In genomic region chr17:80352991-80353665, GRCh38 we compare ENCODE assay signal across 33 cellular contexts.
DNase-seq lines count a peak whose midpoint lies in the region; ATAC-seq and TF ChIP-seq lines count a peak whose summit lies in the region.
"Had no signal": no experiment of that assay in that cellular context is flagged by ENCODE, and none has a peak within 500 bp of the region (broad histone marks: within the 10 kb centered on the region; RNA-seq: fewer than 3 reads in every experiment).

No MANE protein-coding gene starts in this region.

- H3K4me1 ChIP-seq in spleen, result no peaks in the 10 kb centered on the region
- H3K4me1 ChIP-seq: BLaER1, gastroesophageal sphincter, psoas muscle, stomach, thyroid gland had no signal

- H3K27ac ChIP-seq in spleen, result no peak overlapping the region
- H3K27ac ChIP-seq: BLaER1, dorsolateral prefrontal cortex, gastroesophageal sphincter, neutrophil, psoas muscle, SK-N-MC, skin epidermis, stomach, thyroid gland, VCaP had no signal

- WGBS in spleen, 5 donors, result 95 to 98% (median 97%) methylated on average over 22 to 28 of the region's 28 CpGs

- TF ChIP-seq CTCF in spleen (IDR thresholded peaks at IDR 0.05 in 8 of 11, conservative IDR thresholded peaks at IDR 0.05 in 3 of 11), result no peak

- no peak for TF ChIP-seq POLR2A in spleen (IDR thresholded peaks at IDR 0.05)

- peaks cover 32 to 46% of the 10 kb centered on the region in 2 donors for H3K36me3 Mint-ChIP-seq in activated naive CD4-positive, alpha-beta T cell treated with anti-CD3 and anti-CD28 coated beads, Interleukin-2, amount 50 U/mL, for 72 hours

- ATAC-seq in activated naive CD4-positive, alpha-beta T cell treated with anti-CD3 and anti-CD28 coated beads, Interleukin-2, amount 50 U/mL, for 72 hours, result peak in 1 of 2 donors; percentile 23
- ATAC-seq in esophagus mucosa, result peak; percentile 8
- ATAC-seq: gastroesophageal sphincter, psoas muscle had no signal

- H3K9me3 Mint-ChIP-seq in activated naive CD4-positive, alpha-beta T cell treated with anti-CD3 and anti-CD28 coated beads, Interleukin-2, amount 50 U/mL, for 72 hours, result no peaks in the 10 kb centered on the region
- H3K9me3 Mint-ChIP-seq: activated T-helper 1 cell treated with anti-CD3 and anti-CD28 coated beads, Interleukin-12 subunit alpha, Interleukin-12 subunit beta, Interleukin-2, Interleukin-4 antibody, amounts not matched to agents 30 ng/mL and 10 ng/mL and 1 ng/mL, durations not matched to agents 14 hours and 24 hours and 36 hours; immature natural killer cell had no signal

- no peaks in the 10 kb centered on the region for H3K27me3 ChIP-seq in spleen (replicated peaks in 1 of 7)
- H3K27me3 ChIP-seq: BLaER1, dorsolateral prefrontal cortex, gastroesophageal sphincter, neutrophil, stomach, thyroid gland had no signal

- H3K27ac Mint-ChIP-seq in activated naive CD4-positive, alpha-beta T cell treated with anti-CD3 and anti-CD28 coated beads, Interleukin-2, amount 50 U/mL, for 72 hours, result peak overlapping the region; percentile 81 to 96
- H3K27ac Mint-ChIP-seq: activated T-helper 1 cell treated with anti-CD3 and anti-CD28 coated beads, Interleukin-12 subunit alpha, Interleukin-12 subunit beta, Interleukin-2, Interleukin-4 antibody, amounts not matched to agents 30 ng/mL and 10 ng/mL and 1 ng/mL, durations not matched to agents 14 hours and 24 hours and 36 hours had no signal

- intact Hi-C loops in spleen (cut with DNase I; ENCODE audit: low total_unique reads), result no loop called here

- no peak overlapping the region for H3K4me3 ChIP-seq in spleen
- H3K4me3 ChIP-seq: BLaER1, dorsolateral prefrontal cortex, gastroesophageal sphincter, psoas muscle, SK-N-MC, skin epidermis, stomach, thyroid gland had no signal

- DNase-seq in activated naive CD4-positive, alpha-beta T cell treated with anti-CD3 and anti-CD28 coated beads, Interleukin-2, amount 50 U/mL, for 72 hours (ENCODE audit: low spot score in 2 of 2), result no peak
- DNase-seq in activated naive CD4-positive, alpha-beta T cell (lab: John Stamatoyannopoulos, UW), result no peak
- DNase-seq in NCI-H2171 treated with DMSO at 0.1 percent for 48 hours (lab: John Stamatoyannopoulos, UW) (peak; percentile 79), spleen (peak; percentile 64), kidney tubule cell (ENCODE audit: low spot score) (no peak), HK-2 (ENCODE audit: unreplicated experiment) (no peak)
- DNase-seq: ACHN; activated CD4-positive, alpha-beta T cell treated with anti-CD3 and anti-CD28 coated beads for 4 hours; GOT3; hypothalamus; immature natural killer cell; Kasumi-1; mesendoderm; MV-4-11; NCI-H1436 treated with DMSO at 0.1 percent for 48 hours; NCI-H2107; NCI-H446 treated with DMSO at 0.1 percent for 48 hours; NCI-H82; RPMI8226; stimulated activated CD4-positive, alpha-beta T cell treated with anti-CD3 and anti-CD28 coated beads, Interleukin-1b, Interleukin-23, amount 100 ng/mL, for 48 hours; stimulated activated CD8-positive, alpha-beta memory T cell treated with anti-CD3 and anti-CD28 coated beads, Interleukin-4, amount 100 ng/mL, for 48 hours; stomach; thyroid gland had no signal

- H3K9me3 ChIP-seq in spleen, result no peaks in the 10 kb centered on the region
- H3K9me3 ChIP-seq: BLaER1, gastroesophageal sphincter, neutrophil, psoas muscle, stomach, thyroid gland had no signal

- peaks cover 21 to 97% (median 95%) of the 10 kb centered on the region in 6 donors for H3K36me3 ChIP-seq in spleen

Comparison
In these comparisons a context has a peak if more than half of its experiments do, and no peak if none do; other contexts are left out.
1. DNase-seq: peak in NCI-H2171 treated with DMSO at 0.1 percent for 48 hours (single experiment) and spleen (single experiment); none in activated naive CD4-positive, alpha-beta T cell treated with anti-CD3 and anti-CD28 coated beads, Interleukin-2, amount 50 U/mL, for 72 hours (0 of 2), activated naive CD4-positive, alpha-beta T cell (0 of 4), kidney tubule cell (single experiment) and HK-2 (single experiment).